Comparison of ENCODE assay signal across 9 cellular contexts in the genomic region with DNA sequence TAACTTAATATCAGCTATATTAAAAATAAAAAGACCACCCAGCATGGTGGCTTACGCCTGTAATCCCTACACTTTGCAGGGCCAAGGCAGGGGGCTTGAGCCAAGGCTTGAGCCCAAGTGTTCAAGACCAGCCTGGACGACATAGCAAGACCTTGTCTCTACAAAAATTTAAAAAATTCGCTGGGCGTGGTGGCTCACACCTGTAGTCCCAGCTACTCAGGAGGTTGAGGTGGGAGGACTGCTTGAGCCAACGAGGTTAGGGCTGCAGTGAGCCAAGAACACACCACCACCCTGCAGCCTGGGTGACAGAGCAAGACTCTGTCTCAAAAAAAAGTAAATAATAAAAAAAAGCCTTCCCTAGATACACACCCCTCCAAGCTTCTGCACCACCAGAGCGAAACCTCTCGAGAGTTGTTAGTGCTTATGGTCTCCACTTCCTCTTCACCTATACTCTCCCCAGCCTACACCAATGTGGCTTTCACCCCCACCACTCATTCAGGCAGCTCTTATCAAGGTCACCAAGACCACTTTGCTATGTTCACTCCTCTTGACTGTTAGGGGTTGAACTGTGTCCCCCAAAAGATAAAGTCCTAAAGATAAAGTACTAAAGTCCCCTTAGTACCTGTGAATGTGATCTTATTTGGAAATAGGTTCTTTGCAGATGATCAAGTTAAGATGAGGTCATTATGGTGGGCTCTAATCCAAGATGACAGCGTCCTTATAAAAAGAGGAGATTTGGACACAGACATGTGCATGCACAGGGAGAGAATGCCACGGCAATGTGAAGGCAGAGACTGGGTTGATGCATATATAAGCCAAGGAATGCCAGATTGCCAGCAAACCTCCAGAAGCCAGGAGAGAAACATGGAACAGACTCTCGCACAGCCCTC. TPM values are rescaled to one million over a fixed set of nuclear protein-coding genes. Genes with fewer than 3 reads are reported as not detected.
DNase-seq lines count a peak whose midpoint lies in the region; ATAC-seq and TF ChIP-seq lines count a peak whose summit lies in the region.
"Had no signal": no experiment of that assay in that cellular context is flagged by ENCODE, and none has a peak within 500 bp of the region (broad histone marks: within the 10 kb centered on the region; RNA-seq: fewer than 3 reads in every experiment).

No MANE protein-coding gene starts in this region.

- no peak overlapping the region for H3K4me3 Mint-ChIP-seq in activated CD4-positive, alpha-beta T cell treated with anti-CD3 and anti-CD28 coated beads, Interleukin-2, amount 10 ng/mL, durations not matched to agents 7 days and 5 days
- no peak overlapping the region for H3K4me3 Mint-ChIP-seq in T-helper 17 cell
- H3K4me3 Mint-ChIP-seq in immature natural killer cell, result peak overlapping the region; percentile 26 to 75 (median 70)

- H3K27ac Mint-ChIP-seq in activated CD4-positive, alpha-beta T cell treated with anti-CD3 and anti-CD28 coated beads, Interleukin-2, amount 10 ng/mL, durations not matched to agents 7 days and 5 days, result peak overlapping the region; percentile 58
- H3K27ac Mint-ChIP-seq in T-helper 17 cell (peak overlapping the region; percentile 74), immature natural killer cell (peak overlapping the region; percentile 72 to 91 (median 84))
- H3K27ac Mint-ChIP-seq: CD4-positive, CD25-positive, alpha-beta regulatory T cell had no signal

- DNase-seq in activated CD4-positive, alpha-beta T cell treated with anti-CD3 and anti-CD28 coated beads, Interleukin-2, amount 10 ng/mL, durations not matched to agents 7 days and 5 days, result no peak
- no peak for DNase-seq in activated CD4-positive, alpha-beta T cell treated with anti-CD3 and anti-CD28 coated beads, Interleukin-2, amount 50 U/mL, for 48 hours
- DNase-seq in T-helper 17 cell (no peak), immature natural killer cell (peak; percentile 27 to 30 (median 30)), thyroid gland (peak in 1 of 2 donors; percentile 28), NCI-H146 treated with DMSO at 0.1 percent for 48 hours (lab: John Stamatoyannopoulos, UW; ENCODE audit: unreplicated experiment) (no peak), hepatic stellate cell (ENCODE audit: low spot score) (no peak)
- DNase-seq: CD4-positive, CD25-positive, alpha-beta regulatory T cell had no signal

- POLR2A ChIA-PET in activated CD4-positive, alpha-beta T cell treated with anti-CD3 and anti-CD28 coated beads, Interleukin-2, amount 10 ng/mL, durations not matched to agents 7 days and 5 days (lab: Charles Lee), result no interaction called here

- H3K4me3 ChIP-seq in thyroid gland (replicated peaks in 1 of 3), result no peak overlapping the region

- H3K27ac ChIP-seq in thyroid gland, result peak overlapping the region in 2 of 3 donors; percentile 63 to 72

- ATAC-seq in T-helper 17 cell (peak; percentile 61), HG02970 (IDR thresholded peaks at IDR 0.05; ENCODE audit: low FRiP score, unreplicated experiment) (no peak)

- peaks cover 14% of the 10 kb centered on the region for H3K36me3 Mint-ChIP-seq in activated CD4-positive, alpha-beta T cell treated with anti-CD3 and anti-CD28 coated beads, Interleukin-2, amount 10 ng/mL, durations not matched to agents 7 days and 5 days (ENCODE audit: low read depth)
- peaks cover 6% of the 10 kb centered on the region for H3K36me3 Mint-ChIP-seq in T-helper 17 cell (ENCODE audit: low read depth)
- H3K36me3 Mint-ChIP-seq in immature natural killer cell, result no peaks in the 10 kb centered on the region

- no peaks in the 10 kb centered on the region for H3K9me3 Mint-ChIP-seq in activated CD4-positive, alpha-beta T cell treated with anti-CD3 and anti-CD28 coated beads, Interleukin-2, amount 10 ng/mL, durations not matched to agents 7 days and 5 days
- no peaks in the 10 kb centered on the region for H3K9me3 Mint-ChIP-seq in immature natural killer cell

- H3K9me3 ChIP-seq in T-helper 17 cell (ENCODE audit: control insufficient read depth, low read length, poor library complexity, severe bottlenecking) (no peaks in the 10 kb centered on the region), thyroid gland (no peaks in the 10 kb centered on the region)

- no peak for TF ChIP-seq POLR2A in thyroid gland (IDR thresholded peaks at IDR 0.05)

- WGBS in thyroid gland, 2 donors, result 68 to 70% methylated on average over 10 of the region's 10 CpGs

- CTCF ChIA-PET in activated CD4-positive, alpha-beta T cell treated with anti-CD3 and anti-CD28 coated beads, Interleukin-2, amount 10 ng/mL, durations not matched to agents 7 days and 5 days (lab: Charles Lee), result interaction anchor here (0.5 to 1.7 kb wide), 3 partner anchors 13 to 104 kb away, joined by 3 to 6 read pairs (median 6); no protein-coding TSS in a partner anchor

- no peaks in the 10 kb centered on the region for H3K27me3 ChIP-seq in thyroid gland

- peaks cover 0 to 3% of the 10 kb centered on the region in 2 donors for H3K36me3 ChIP-seq in thyroid gland

- peaks cover 16 to 32% of the 10 kb centered on the region in 2 donors for H3K4me1 ChIP-seq in thyroid gland

- no peaks in the 10 kb centered on the region for H3K27me3 Mint-ChIP-seq in activated CD4-positive, alpha-beta T cell treated with anti-CD3 and anti-CD28 coated beads, Interleukin-2, amount 10 ng/mL, durations not matched to agents 7 days and 5 days
- H3K27me3 Mint-ChIP-seq in T-helper 17 cell, result no peaks in the 10 kb centered on the region
- H3K27me3 Mint-ChIP-seq in immature natural killer cell (ENCODE audit: low read depth in 3 of 3), result peaks cover 0 to 2% (median 0%) of the 10 kb centered on the region in 3 donors
- H3K27me3 Mint-ChIP-seq: CD4-positive, CD25-positive, alpha-beta regulatory T cell had no signal

- intact Hi-C loops in thyroid gland (cut with DNase I), result no loop called here

- H3K4me1 Mint-ChIP-seq in activated CD4-positive, alpha-beta T cell treated with anti-CD3 and anti-CD28 coated beads, Interleukin-2, amount 10 ng/mL, durations not matched to agents 7 days and 5 days, result peaks cover 34% of the 10 kb centered on the region
- H3K4me1 Mint-ChIP-seq in T-helper 17 cell (peaks cover 18% of the 10 kb centered on the region), immature natural killer cell (peaks cover 32 to 38% of the 10 kb centered on the region in 2 donors)

- no peak for TF ChIP-seq CTCF in thyroid gland (IDR thresholded peaks at IDR 0.05)

RNA-seq across cellular contexts. Expression of gene PPP1R15B, which starts 6.8 kb away (rescaled TPM):
- total RNA-seq in activated CD4-positive, alpha-beta T cell treated with anti-CD3 and anti-CD28 coated beads, Interleukin-2, amount 10 ng/mL, durations not matched to agents 7 days and 5 days, result 10 to 100 TPM; 62.5 to 70.6 TPM
- 100 to 1,000 TPM; 207 to 266 TPM for total RNA-seq in T-helper 17 cell
- polyA plus RNA-seq in immature natural killer cell, result 10 to 100 TPM; 13.5 to 23.0 (median 17.3) TPM
- 10 to 100 TPM; 63.0 to 89.8 (median 66.2) TPM for total RNA-seq in thyroid gland

RNA-seq across cellular contexts. Expression of gene PLEKHA6, which starts 58.7 kb away (rescaled TPM):
- total RNA-seq in activated CD4-positive, alpha-beta T cell treated with anti-CD3 and anti-CD28 coated beads, Interleukin-2, amount 10 ng/mL, durations not matched to agents 7 days and 5 days, result not detected
- total RNA-seq in T-helper 17 cell (under 1 TPM; 0.47 to 0.50 TPM), thyroid gland (1 to 10 TPM; 2.9 to 8.9 (median 4.0) TPM)
- polyA plus RNA-seq in immature natural killer cell, result not detected
- polyA plus RNA-seq: CD4-positive, CD25-positive, alpha-beta regulatory T cell had no signal

Comparison
In these comparisons a context has a peak if more than half of its experiments do, and no peak if none do; other contexts are left out.
1. DNase-seq: peak in immature natural killer cell (3 of 3); none in activated CD4-positive, alpha-beta T cell treated with anti-CD3 and anti-CD28 coated beads, Interleukin-2, amount 10 ng/mL, durations not matched to agents 7 days and 5 days (single experiment), activated CD4-positive, alpha-beta T cell treated with anti-CD3 and anti-CD28 coated beads, Interleukin-2, amount 50 U/mL, for 48 hours (0 of 2), T-helper 17 cell (0 of 3), NCI-H146 treated with DMSO at 0.1 percent for 48 hours (single experiment) and hepatic stellate cell (single experiment).
2. H3K4me3 Mint-ChIP-seq: peak in immature natural killer cell (5 of 5); none in activated CD4-positive, alpha-beta T cell treated with anti-CD3 and anti-CD28 coated beads, Interleukin-2, amount 10 ng/mL, durations not matched to agents 7 days and 5 days (single experiment) and T-helper 17 cell (single experiment).
3. Peak in every context shown above with its lines, with median percentiles within 50 percentile points of each other: H3K27ac Mint-ChIP-seq.